Comparison of ENCODE assay signal across 1 cellular context in genomic region chr22:22018825-22019658, GRCh38.
TF ChIP-seq lines count a peak whose summit lies in the region.

No MANE protein-coding gene starts in this region.

TF ChIP-seq in K562, 482 proteins besides CTCF, POLR2A, EP300 and RAD21 (continued from another document and continues in another):
- TF ChIP-seq ZNF785 (CRISPR knock-in tag; IDR thresholded peaks at IDR 0.05) (no peak), PHB (CRISPR knock-in tag; IDR thresholded peaks at IDR 0.05) (no peak), PTRF (tag; IDR thresholded peaks at IDR 0.05) (no peak), CREM (IDR thresholded peaks at IDR 0.05; ENCODE audit: low read depth) (no peak), RREB1 (CRISPR knock-in tag; IDR thresholded peaks at IDR 0.05) (peak; percentile 84), BRF1 (IDR thresholded peaks at IDR 0.05; ENCODE audit: borderline replicate concordance, extremely low read depth, insufficient read length) (no peak), TSHZ1 (CRISPR knock-in tag; IDR thresholded peaks at IDR 0.05) (no peak), HNRNPK (IDR thresholded peaks at IDR 0.05; ENCODE audit: low read depth, low read length, poor library complexity, severe bottlenecking) (no peak), ZZZ3 (IDR thresholded peaks at IDR 0.05) (no peak), ZFP36 (IDR thresholded peaks at IDR 0.05; ENCODE audit: low read depth, low read length, partially characterized antibody) (no peak), ZNF431 (CRISPR knock-in tag; IDR thresholded peaks at IDR 0.05) (no peak), ZNF3 (CRISPR knock-in tag; IDR thresholded peaks at IDR 0.05) (no peak), GTF2F1 (IDR thresholded peaks at IDR 0.05; ENCODE audit: low read depth, low read length) (no peak), SMAD2 (IDR thresholded peaks at IDR 0.05; ENCODE audit: low read depth, low read length) (no peak), THAP7 (CRISPR knock-in tag; IDR thresholded peaks at IDR 0.05) (no peak), ZNF584 (CRISPR knock-in tag; IDR thresholded peaks at IDR 0.05; ENCODE audit: low read depth) (no peak), FUS (optimal IDR thresholded peaks at IDR 0.05; ENCODE audit: low read depth, low read length) (no peak), EP400 (IDR thresholded peaks at IDR 0.05) (no peak), RFX5 (IDR thresholded peaks at IDR 0.05; ENCODE audit: low read depth, low read length) (no peak), WHSC1 (IDR thresholded peaks at IDR 0.05; ENCODE audit: low read length) (no peak), HINFP (tag; conservative IDR thresholded peaks at IDR 0.05; ENCODE audit: low read depth) (no peak), RCOR1 (IDR thresholded peaks at IDR 0.05; ENCODE audit: borderline replicate concordance in 1 of 2, low read depth in 2 of 2, low read length in 2 of 2) (peak in 1 of 2 experiments; percentile 8; a peak in 1 of 4 replicates), TCF15 (CRISPR knock-in tag; IDR thresholded peaks at IDR 0.05) (no peak), ZBTB7A (IDR thresholded peaks at IDR 0.05; ENCODE audit: borderline replicate concordance, control insufficient read depth, low read depth, low read length) (no peak), ILF3 (IDR thresholded peaks at IDR 0.05; ENCODE audit: borderline replicate concordance) (no peak), ZNF24 (IDR thresholded peaks at IDR 0.05) (no peak), POLR2AphosphoS2 (IDR thresholded peaks at IDR 0.05; ENCODE audit: low read length) (no peak), KDM4B (IDR thresholded peaks at IDR 0.05; ENCODE audit: borderline replicate concordance in 2 of 2, low read depth in 1 of 2) (no peak), NCOA2 (IDR thresholded peaks at IDR 0.05; ENCODE audit: partially characterized antibody in 2 of 2) (no peak), ZNF780A (CRISPR knock-in tag; IDR thresholded peaks at IDR 0.05) (no peak), SIN3A (IDR thresholded peaks at IDR 0.05; ENCODE audit: borderline replicate concordance in 2 of 2, control insufficient read depth in 1 of 2, low read depth in 2 of 2, low read length in 2 of 2) (no peak), CEBPZ (IDR thresholded peaks at IDR 0.05; ENCODE audit: borderline replicate concordance, low read depth, low read length) (no peak), NCOA6 (IDR thresholded peaks at IDR 0.05) (no peak), TCF7L2 (IDR thresholded peaks at IDR 0.05; ENCODE audit: low read depth, low read length) (no peak), ZNF197 (CRISPR knock-in tag; IDR thresholded peaks at IDR 0.05; ENCODE audit: low read depth) (no peak), ZNF511 (CRISPR knock-in tag; IDR thresholded peaks at IDR 0.05) (no peak), HES1 (IDR thresholded peaks at IDR 0.05; ENCODE audit: low read depth) (no peak), RUNX1 (IDR thresholded peaks at IDR 0.05; ENCODE audit: low read depth) (no peak), NELFE (IDR thresholded peaks at IDR 0.05; ENCODE audit: insufficient read depth, insufficient read length) (no peak)
